In genomic region chr1:81844477-81844876, GRCh38 we compare ENCODE assay signal across 30 cellular contexts. TPM values are rescaled to one million over a fixed set of nuclear protein-coding genes. Genes with fewer than 3 reads are reported as not detected.
"Had no signal": no experiment of that assay in that cellular context is flagged by ENCODE, and none has a peak within 500 bp of the region (broad histone marks: within the 10 kb centered on the region; RNA-seq: fewer than 3 reads in every experiment).

No MANE protein-coding gene starts in this region.

- H3K27me3 Mint-ChIP-seq: naive B cell; natural killer cell treated with Interleukin-12 subunit alpha and Interleukin-12 subunit beta and Interleukin-15 and Interleukin-18, amount 100 ng/mL, for 72 hours; stimulated activated naive B cell treated with anti-CD40 and anti-IgM and Interleukin-4, amounts not matched to agents 10 μg/mL and 1 μg/mL and 100 μg/mL, for 72 hours; stimulated activated naive CD8-positive, alpha-beta T cell treated with anti-CD3 and anti-CD28 coated beads, Interleukin-15, Interleukin-2, amounts not matched to agents 100 ng/mL and 50 ng/mL, for 24 hours; type B pancreatic cell had no signal

- H3K79me2 ChIP-seq: parathyroid adenoma had no signal

- DNase-seq: naive B cell; naive thymus-derived CD8-positive, alpha-beta T cell; nucleus accumbens; ovary; posterior cingulate gyrus; psoas muscle; right cardiac atrium; right lobe of liver; sigmoid colon; small intestine; stimulated activated CD4-positive, alpha-beta T cell treated with anti-CD3 and anti-CD28 coated beads, Interleukin-15, amount 100 ng/mL, for 24 hours; stimulated activated CD4-positive, alpha-beta T cell treated with anti-CD3 and anti-CD28 coated beads, Interleukin-2, amount 100 ng/mL, for 24 hours; stimulated activated CD4-positive, alpha-beta T cell treated with anti-CD3 and anti-CD28 coated beads, Interleukin-2, amount 100 ng/mL, for 48 hours; stimulated activated CD4-positive, alpha-beta T cell treated with anti-CD3 and anti-CD28 coated beads, Interleukin-4, amount 100 ng/mL, for 24 hours; stimulated activated naive B cell treated with anti-CD40 and anti-IgM and Interleukin-4, amounts not matched to agents 10 μg/mL and 1 μg/mL and 100 μg/mL, for 72 hours; stimulated activated naive CD4-positive, alpha-beta T cell treated with Interleukin-2 at 50 U/mL for 16 hours; stomach; tibial artery; transverse colon; upper lobe of right lung; uterus had no signal

- H3K36me3 ChIP-seq: neutrophil, ovary, right lobe of liver, sigmoid colon, stomach, thoracic aorta, tibial artery, transverse colon, upper lobe of right lung, uterus had no signal

- H3K9me3 Mint-ChIP-seq: stimulated activated naive CD8-positive, alpha-beta T cell treated with anti-CD3 and anti-CD28 coated beads, Interleukin-15, Interleukin-2, amounts not matched to agents 100 ng/mL and 50 ng/mL, for 24 hours; type B pancreatic cell had no signal

- H3K9me3 ChIP-seq: neutrophil, ovary, psoas muscle, right lobe of liver, sigmoid colon, stomach, thoracic aorta, tibial artery, transverse colon, upper lobe of right lung, uterus had no signal

- H3K27me3 ChIP-seq: neutrophil, ovary, right lobe of liver, sigmoid colon, stomach, tibial artery, transverse colon, upper lobe of right lung, uterus had no signal

- H3K27ac ChIP-seq: neutrophil, ovary, parathyroid adenoma, psoas muscle, right lobe of liver, sigmoid colon, stomach, thoracic aorta, tibial artery, transverse colon, upper lobe of right lung, uterus had no signal

- H3K4me3 ChIP-seq: ovary, psoas muscle, right lobe of liver, sigmoid colon, stomach, thoracic aorta, tibial artery, transverse colon, upper lobe of right lung, uterus had no signal

- H3K4me1 Mint-ChIP-seq: naive B cell; naive thymus-derived CD8-positive, alpha-beta T cell; stimulated activated effector memory CD8-positive, alpha-beta T cell treated with anti-CD3 and anti-CD28 coated beads, Interleukin-12 subunit alpha, Interleukin-12 subunit beta, amount 100 ng/mL, for 72 hours; stimulated activated naive B cell treated with anti-CD40 and anti-IgM and Interleukin-4, amounts not matched to agents 10 μg/mL and 1 μg/mL and 100 μg/mL, for 72 hours had no signal

- H2AFZ ChIP-seq: parathyroid adenoma had no signal

- H3K4me3 Mint-ChIP-seq: naive B cell; naive thymus-derived CD8-positive, alpha-beta T cell; natural killer cell treated with Interleukin-12 subunit alpha and Interleukin-12 subunit beta and Interleukin-15 and Interleukin-18, amount 100 ng/mL, for 72 hours; neural crest cell; stimulated activated effector memory CD8-positive, alpha-beta T cell treated with anti-CD3 and anti-CD28 coated beads, Interleukin-12 subunit alpha, Interleukin-12 subunit beta, amount 100 ng/mL, for 72 hours; stimulated activated naive B cell treated with anti-CD40 and anti-IgM and Interleukin-4, amounts not matched to agents 10 μg/mL and 1 μg/mL and 100 μg/mL, for 72 hours; stimulated activated naive CD8-positive, alpha-beta T cell treated with anti-CD3 and anti-CD28 coated beads, Interleukin-15, Interleukin-2, amounts not matched to agents 100 ng/mL and 50 ng/mL, for 24 hours; type B pancreatic cell had no signal

- H3K9ac ChIP-seq: parathyroid adenoma had no signal

- H3K27ac Mint-ChIP-seq: naive B cell; naive thymus-derived CD8-positive, alpha-beta T cell; natural killer cell treated with Interleukin-12 subunit alpha and Interleukin-12 subunit beta and Interleukin-15 and Interleukin-18, amount 100 ng/mL, for 72 hours; progenitor cell of endocrine pancreas; stimulated activated effector memory CD8-positive, alpha-beta T cell treated with anti-CD3 and anti-CD28 coated beads, Interleukin-12 subunit alpha, Interleukin-12 subunit beta, amount 100 ng/mL, for 72 hours; stimulated activated naive B cell treated with anti-CD40 and anti-IgM and Interleukin-4, amounts not matched to agents 10 μg/mL and 1 μg/mL and 100 μg/mL, for 72 hours; stimulated activated naive CD8-positive, alpha-beta T cell treated with anti-CD3 and anti-CD28 coated beads, Interleukin-15, Interleukin-2, amounts not matched to agents 100 ng/mL and 50 ng/mL, for 24 hours; type B pancreatic cell had no signal

- H3K4me1 ChIP-seq: parathyroid adenoma, psoas muscle, tibial artery, upper lobe of right lung, uterus had no signal

- ATAC-seq: naive thymus-derived CD8-positive, alpha-beta T cell; natural killer cell treated with Interleukin-12 subunit alpha and Interleukin-12 subunit beta and Interleukin-15 and Interleukin-18, amount 100 ng/mL, for 72 hours; psoas muscle; right cardiac atrium; right lobe of liver; stimulated activated effector memory CD8-positive, alpha-beta T cell treated with anti-CD3 and anti-CD28 coated beads, Interleukin-12 subunit alpha, Interleukin-12 subunit beta, amount 100 ng/mL, for 72 hours; stimulated activated naive B cell treated with anti-CD40 and anti-IgM and Interleukin-4, amounts not matched to agents 10 μg/mL and 1 μg/mL and 100 μg/mL, for 72 hours; upper lobe of right lung had no signal

- H3K36me3 Mint-ChIP-seq: naive B cell; naive thymus-derived CD8-positive, alpha-beta T cell; natural killer cell treated with Interleukin-12 subunit alpha and Interleukin-12 subunit beta and Interleukin-15 and Interleukin-18, amount 100 ng/mL, for 72 hours; stimulated activated effector memory CD8-positive, alpha-beta T cell treated with anti-CD3 and anti-CD28 coated beads, Interleukin-12 subunit alpha, Interleukin-12 subunit beta, amount 100 ng/mL, for 72 hours; stimulated activated naive B cell treated with anti-CD40 and anti-IgM and Interleukin-4, amounts not matched to agents 10 μg/mL and 1 μg/mL and 100 μg/mL, for 72 hours had no signal

RNA-seq across cellular contexts. Expression of gene ADGRL2, which starts 43.7 kb away (rescaled TPM):
- total RNA-seq: naive thymus-derived CD8-positive, alpha-beta T cell had no signal
